In the genomic region with DNA sequence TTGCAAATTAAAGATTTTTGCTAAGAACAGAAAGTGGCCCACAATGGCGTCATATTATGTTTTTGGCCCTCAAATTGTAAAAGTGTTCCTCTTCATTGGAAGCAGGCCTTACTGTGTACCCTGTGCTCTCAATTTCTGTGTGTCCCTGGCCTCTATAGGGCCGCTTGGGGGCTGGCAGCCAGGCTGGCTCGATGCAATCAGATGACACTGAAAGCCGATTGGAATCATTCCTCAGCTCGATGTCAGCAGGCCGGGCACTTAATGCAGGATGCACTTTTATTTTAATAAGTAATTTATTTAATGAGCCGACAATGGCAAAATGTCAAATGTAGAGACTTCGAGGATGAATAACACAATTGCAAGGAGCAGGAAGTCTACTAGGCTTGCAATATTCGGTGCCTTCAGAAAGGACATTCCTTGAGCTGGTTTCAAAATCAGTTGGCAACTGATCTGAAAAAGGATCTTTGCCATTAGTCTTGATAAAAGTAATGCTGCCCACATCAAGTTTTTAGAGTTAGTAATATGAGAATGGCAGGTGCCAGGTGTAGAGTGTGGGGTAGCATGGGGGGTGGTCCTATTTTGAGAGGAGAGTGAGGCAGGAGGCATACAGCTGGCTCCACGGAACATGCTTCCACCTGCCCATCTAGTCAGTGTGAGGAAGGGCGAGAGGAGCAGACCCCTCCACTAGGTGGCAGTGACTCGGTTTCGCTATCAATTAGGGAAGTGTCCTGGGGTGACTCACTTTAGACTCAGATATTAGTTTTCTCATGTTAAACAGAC, we compare ENCODE assay signal across 8 cellular contexts.
DNase-seq lines count a peak whose midpoint lies in the region; ATAC-seq, FAIRE-seq and TF ChIP-seq lines count a peak whose summit lies in the region.

No MANE protein-coding gene starts in this region.

- H3K9me3 Mint-ChIP-seq in activated naive CD4-positive, alpha-beta T cell treated with anti-CD3 and anti-CD28 coated beads, Interleukin-2, amount 50 U/mL, for 72 hours = no peaks in the 10 kb centered on the region

- H3K27ac Mint-ChIP-seq in activated naive CD4-positive, alpha-beta T cell treated with anti-CD3 and anti-CD28 coated beads, Interleukin-2, amount 50 U/mL, for 72 hours = no peak overlapping the region

- H3K4me3 ChIP-seq in Jurkat, Clone E6-1 (ENCODE audit: low read length) = no peak overlapping the region

- H3K36me3 Mint-ChIP-seq in activated naive CD4-positive, alpha-beta T cell treated with anti-CD3 and anti-CD28 coated beads, Interleukin-2, amount 50 U/mL, for 72 hours = no peaks in the 10 kb centered on the region

- peak; percentile 64 for DNase-seq in GM12891 (ENCODE audit: insufficient read length, low spot score)
- DNase-seq in GOT3 (lab: John Stamatoyannopoulos, UW) = peak; percentile 11
- peak; percentile 23 for DNase-seq in Jurkat, Clone E6-1 (ENCODE audit: low read depth, low spot score)
- peak; percentile 82 for DNase-seq in SKM-1 (lab: John Stamatoyannopoulos, UW; ENCODE audit: unreplicated experiment)
- DNase-seq in activated naive CD4-positive, alpha-beta T cell treated with anti-CD3 and anti-CD28 coated beads, Interleukin-2, amount 50 U/mL, for 72 hours (ENCODE audit: low spot score in 2 of 2) = peak; percentile 41 to 58
- DNase-seq in iPS DF 19.7 (ENCODE audit: low read depth, low spot score) = peak; percentile 9
- DNase-seq in stimulated activated CD4-positive, alpha-beta T cell treated with anti-CD3 and anti-CD28 coated beads, Interleukin-4, amount 100 ng/mL, for 48 hours (ENCODE audit: low read depth in 2 of 2) = peak; percentile 22 to 29
- no peak for DNase-seq in occipital lobe (lab: John Stamatoyannopoulos, UW)

- FAIRE-seq in GM12891 (lab: Jason Lieb, UNC) = peak; percentile 96

- TF ChIP-seq POLR2A in GM12891 (IDR thresholded peaks at IDR 0.05; ENCODE audit: low read depth, low read length) = no peak

- peak; percentile 91 to 93 for ATAC-seq in activated naive CD4-positive, alpha-beta T cell treated with anti-CD3 and anti-CD28 coated beads, Interleukin-2, amount 50 U/mL, for 72 hours

TF ChIP-seq in GM12891, 5 proteins besides CTCF, POLR2A, EP300 and RAD21:
- TF ChIP-seq PAX5 (IDR thresholded peaks at IDR 0.05; ENCODE audit: insufficient read depth, low read length, severe bottlenecking) (no peak), TAF1 (IDR thresholded peaks at IDR 0.05; ENCODE audit: low read depth, low read length) (no peak), SPI1 (IDR thresholded peaks at IDR 0.05; ENCODE audit: low read depth, low read length) (peak; percentile 93)
